In the genomic region with DNA sequence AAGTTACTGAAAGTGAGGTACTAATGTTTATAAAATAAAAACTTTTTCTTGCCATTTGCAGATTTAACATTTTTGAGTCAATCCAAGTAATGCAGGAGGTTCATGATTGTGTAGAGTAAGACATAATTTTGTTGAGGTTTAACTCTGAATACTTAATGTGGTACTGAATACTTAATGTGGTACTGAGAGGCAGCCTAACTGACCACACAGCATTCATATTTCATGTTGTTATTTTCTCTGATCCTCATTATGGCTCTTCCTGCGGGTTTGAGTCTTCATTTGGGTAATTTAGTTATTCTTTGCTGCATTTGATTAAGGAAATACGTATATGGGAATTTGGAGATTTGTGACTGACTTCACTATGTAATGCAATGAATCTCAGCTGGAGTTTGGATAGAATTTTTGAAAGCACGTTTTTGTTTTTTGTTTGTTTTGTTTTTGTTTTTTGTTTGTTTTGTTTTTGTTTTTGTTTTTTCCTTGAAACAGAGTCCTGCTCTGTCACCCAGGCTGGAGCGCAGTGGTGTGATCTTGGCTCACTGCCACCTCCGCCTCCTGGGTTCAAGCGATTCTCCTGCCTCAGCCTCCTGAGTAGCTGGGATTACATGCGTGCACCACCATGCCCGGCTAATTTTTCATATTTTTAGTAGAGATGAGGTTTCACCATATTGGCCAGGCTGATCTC, we compare ENCODE assay signal across 11 cellular contexts. TPM values are rescaled to one million over a fixed set of nuclear protein-coding genes. Genes with fewer than 3 reads are reported as not detected.
DNase-seq lines count a peak whose midpoint lies in the region; ATAC-seq and TF ChIP-seq lines count a peak whose summit lies in the region.
"Had no signal": no experiment of that assay in that cellular context is flagged by ENCODE, and none has a peak within 500 bp of the region (broad histone marks: within the 10 kb centered on the region; RNA-seq: fewer than 3 reads in every experiment).

No MANE protein-coding gene starts in this region.

- H2AK5ac ChIP-seq in trophoblast cell (ENCODE audit: low read length), result no peak overlapping the region

- peak overlapping the region; percentile 81 for H3K4me2 ChIP-seq in mammary epithelial cell (ENCODE audit: insufficient read depth, low read depth, low read length)
- H3K4me2 ChIP-seq in trophoblast cell (ENCODE audit: low read length), result no peak overlapping the region

- H2BK120ac ChIP-seq in trophoblast cell (ENCODE audit: insufficient read depth, low read length, poor library complexity), result no peak overlapping the region

- H3K14ac ChIP-seq in trophoblast cell (ENCODE audit: low read length), result no peak overlapping the region

- peak overlapping the region; percentile 81 for H3K4me3 ChIP-seq in NB4 (ENCODE audit: low read depth, low read length)
- peak overlapping the region in 2 of 3 experiments; percentile 10 to 18 for H3K4me3 ChIP-seq in mammary epithelial cell (replicated peaks in 1 of 3; ENCODE audit: insufficient read depth in 1 of 3, low read depth in 2 of 3, low read length in 3 of 3)
- no peak overlapping the region for H3K4me3 ChIP-seq in trophoblast cell (ENCODE audit: low read depth, low read length)
- no peak overlapping the region for H3K4me3 ChIP-seq in tibial artery

- H3K9ac ChIP-seq in mammary epithelial cell (ENCODE audit: insufficient read depth, low read length) (no peak overlapping the region), trophoblast cell (ENCODE audit: low read length) (no peak overlapping the region)

- CTCF ChIA-PET in mammary epithelial cell (lab: Charles Lee; ENCODE audit: low non-redundant PET), result no interaction called here

- no peak overlapping the region for H4K91ac ChIP-seq in trophoblast cell (ENCODE audit: low read depth, low read length)

- no peak overlapping the region for H4K12ac ChIP-seq in trophoblast cell (ENCODE audit: low read depth, low read length)

- no peak overlapping the region for H3K23ac ChIP-seq in trophoblast cell (ENCODE audit: low read length)

- H3K4me3 Mint-ChIP-seq in activated CD4-positive, alpha-beta T cell treated with anti-CD3 and anti-CD28 coated beads, Interleukin-2, amount 10 ng/mL, durations not matched to agents 24 days and 14 days, result peak overlapping the region; percentile 71

- dilution Hi-C loops in mammary epithelial cell (cut with HindIII; ENCODE audit: low sequenced_read_pairs), result loop anchor here (10.0 kb wide), 1 partner anchor 163 kb away; no protein-coding TSS in a partner anchor

- no peaks in the 10 kb centered on the region for H3K27me3 ChIP-seq in mammary epithelial cell (ENCODE audit: insufficient read depth, low read length)
- H3K27me3 ChIP-seq in trophoblast cell (ENCODE audit: insufficient read depth, low read length), result no peaks in the 10 kb centered on the region
- no peaks in the 10 kb centered on the region for H3K27me3 ChIP-seq in tibial artery

- no peaks in the 10 kb centered on the region for H3K9me3 Mint-ChIP-seq in activated CD4-positive, alpha-beta T cell treated with anti-CD3 and anti-CD28 coated beads, Interleukin-2, amount 10 ng/mL, durations not matched to agents 24 days and 14 days

- H3K18ac ChIP-seq in trophoblast cell (ENCODE audit: low read length), result no peak overlapping the region

- peaks cover 39% of the 10 kb centered on the region for H3K4me1 Mint-ChIP-seq in activated CD4-positive, alpha-beta T cell treated with anti-CD3 and anti-CD28 coated beads, Interleukin-2, amount 10 ng/mL, durations not matched to agents 24 days and 14 days

- H2AFZ ChIP-seq in mammary epithelial cell (ENCODE audit: low read depth, low read length), result no peak overlapping the region
- H2AFZ ChIP-seq in trophoblast cell (ENCODE audit: insufficient read depth, low read length, poor library complexity), result no peak overlapping the region

- H3K27me3 Mint-ChIP-seq in activated CD4-positive, alpha-beta T cell treated with anti-CD3 and anti-CD28 coated beads, Interleukin-2, amount 10 ng/mL, durations not matched to agents 24 days and 14 days, result no peaks in the 10 kb centered on the region

- no peak overlapping the region for H3K27ac ChIP-seq in mammary epithelial cell (ENCODE audit: insufficient read depth, low read depth, low read length)
- no peak overlapping the region for H3K27ac ChIP-seq in trophoblast cell (ENCODE audit: low read depth, low read length)
- no peak overlapping the region for H3K27ac ChIP-seq in tibial artery

- no peak for ATAC-seq in HG03196 (IDR thresholded peaks at IDR 0.05; ENCODE audit: unreplicated experiment)
- ATAC-seq in GM19023 (IDR thresholded peaks at IDR 0.05; ENCODE audit: unreplicated experiment), result no peak

- H3K4ac ChIP-seq in trophoblast cell (ENCODE audit: low read depth, low read length), result peak overlapping the region; percentile 91

- H2BK5ac ChIP-seq in trophoblast cell (ENCODE audit: low read depth, low read length, poor library complexity), result no peak overlapping the region

- peaks cover 34% of the 10 kb centered on the region for H3K4me1 ChIP-seq in mammary epithelial cell (ENCODE audit: insufficient read depth, low read length)
- peaks cover 3 to 5% of the 10 kb centered on the region in 2 experiments for H3K4me1 ChIP-seq in trophoblast cell (ENCODE audit: control insufficient read depth in 1 of 2, insufficient read depth in 2 of 2, low read length in 2 of 2)
- H3K4me1 ChIP-seq in tibial artery, result peaks cover 0 to 49% (median 32%) of the 10 kb centered on the region in 4 donors

- TF ChIP-seq CTCF in NB4 (IDR thresholded peaks at IDR 0.05; ENCODE audit: low read depth, low read length) (no peak), mammary epithelial cell (conservative IDR thresholded peaks at IDR 0.05 in 1 of 2, IDR thresholded peaks at IDR 0.05 in 1 of 2; ENCODE audit: extremely low read depth in 1 of 2, insufficient read depth in 1 of 2, low read depth in 1 of 2, low read length in 2 of 2) (no peak), tibial artery (IDR thresholded peaks at IDR 0.05) (no peak)

- in situ Hi-C loops in mammary epithelial cell (cut with MboI; ENCODE audit: low sequenced_read_pairs in 2 of 2), result loop anchor here in 1 of 2 donors (5.0 to 25.0 kb wide), 2 partner anchors 125 to 235 kb away; no protein-coding TSS in a partner anchor

- H3K36me3 ChIP-seq in mammary epithelial cell (ENCODE audit: insufficient read depth, low read length) (peaks cover 29% of the 10 kb centered on the region), trophoblast cell (ENCODE audit: control insufficient read depth in 1 of 2, insufficient read depth in 2 of 2, low read length in 2 of 2) (peaks cover 38 to 46% of the 10 kb centered on the region in 2 experiments), tibial artery (peaks cover 50 to 58% (median 52%) of the 10 kb centered on the region in 3 donors)

- no peaks in the 10 kb centered on the region for H4K20me1 ChIP-seq in mammary epithelial cell (ENCODE audit: insufficient read depth, low read length)

- DNase-seq in activated CD4-positive, alpha-beta T cell treated with anti-CD3 and anti-CD28 coated beads, Interleukin-2, amount 10 ng/mL, durations not matched to agents 24 days and 14 days, result no peak
- no peak for DNase-seq in activated CD4-positive, alpha-beta T cell treated with anti-CD3 and anti-CD28 coated beads for 48 hours
- no peak for DNase-seq in NB4 (ENCODE audit: low read depth)
- DNase-seq in mammary epithelial cell, result no peak
- no peak for DNase-seq in trophoblast cell
- no peak for DNase-seq in tibial artery
- DNase-seq: activated CD4-positive, CD25-positive, alpha-beta regulatory T cell; anterior cingulate cortex; NCI-H345 had no signal

- H3K79me2 ChIP-seq in mammary epithelial cell (ENCODE audit: insufficient read depth, low read length), result peaks cover 96% of the 10 kb centered on the region
- H3K79me2 ChIP-seq in trophoblast cell (ENCODE audit: control insufficient read depth, insufficient read depth, low read length, poor library complexity), result peaks cover 29% of the 10 kb centered on the region

- peaks cover 69% of the 10 kb centered on the region for H3K36me3 Mint-ChIP-seq in activated CD4-positive, alpha-beta T cell treated with anti-CD3 and anti-CD28 coated beads, Interleukin-2, amount 10 ng/mL, durations not matched to agents 24 days and 14 days (ENCODE audit: low read depth)

- H3K79me1 ChIP-seq in trophoblast cell (ENCODE audit: low read length), result peaks cover 8% of the 10 kb centered on the region

- no peak overlapping the region for H4K8ac ChIP-seq in trophoblast cell (ENCODE audit: low read depth, low read length)

- BruUV-seq in mammary epithelial cell (replicated peaks; lab: Mats Ljungman, UMichigan), result no TSS peak

- H3K9me3 ChIP-seq in mammary epithelial cell (replicated peaks; ENCODE audit: insufficient read depth, low read length) (no peaks in the 10 kb centered on the region), trophoblast cell (ENCODE audit: insufficient read depth, low read depth, low read length) (no peaks in the 10 kb centered on the region), tibial artery (no peaks in the 10 kb centered on the region)

- TF ChIP-seq POLR2A in NB4 (IDR thresholded peaks at IDR 0.05; ENCODE audit: extremely low read depth, insufficient read length), result no peak

- no peak overlapping the region for H2BK12ac ChIP-seq in trophoblast cell (ENCODE audit: low read length)

- intact Hi-C loops in activated CD4-positive, alpha-beta T cell treated with anti-CD3 and anti-CD28 coated beads, Interleukin-2, amount 10 ng/mL, durations not matched to agents 24 days and 14 days (cut with micrococcal nuclease), result loop anchor here (5.0 to 10.0 kb wide), 2 partner anchors 45 to 273 kb away; a partner anchor contains a TSS
- intact Hi-C loops in mammary epithelial cell (cut with micrococcal nuclease) (loop anchor here (10.0 kb wide), 2 partner anchors 243 to 247 kb away; a partner anchor contains a TSS), tibial artery (cut with DNase I; ENCODE audit: low total_unique reads) (no loop called here)

- 87% methylated on average over 8 of the region's 8 CpGs for WGBS in mammary epithelial cell (ENCODE audit: low coverage, missing lambda C conversion rate)
- WGBS in trophoblast cell (ENCODE audit: extremely low coverage, insufficient coverage, insufficient read length), result 100% methylated on average over 1 of the region's 8 CpGs

- peak overlapping the region; percentile 83 for H3K27ac Mint-ChIP-seq in activated CD4-positive, alpha-beta T cell treated with anti-CD3 and anti-CD28 coated beads, Interleukin-2, amount 10 ng/mL, durations not matched to agents 24 days and 14 days

RNA-seq across cellular contexts. Expression of a gene that starts 3.8 kb away (rescaled TPM):
- 621 and 622 TPM in 2 replicates for total RNA-seq in activated CD4-positive, alpha-beta T cell treated with anti-CD3 and anti-CD28 coated beads, Interleukin-2, amount 10 ng/mL, durations not matched to agents 24 days and 14 days
- total RNA-seq in mammary epithelial cell, result 100 to 1,000 TPM; 147 to 305 TPM
- polyA plus RNA-seq in mammary epithelial cell, result 107 TPM
- 517 TPM for polyA minus RNA-seq in mammary epithelial cell
- polyA plus RNA-seq in trophoblast cell (2013), result 99.0 and 104 TPM in 2 replicates

RNA-seq across cellular contexts. Expression of a gene that starts 4.1 kb away (rescaled TPM):
- 38.3 and 42.1 TPM in 2 replicates for total RNA-seq in activated CD4-positive, alpha-beta T cell treated with anti-CD3 and anti-CD28 coated beads, Interleukin-2, amount 10 ng/mL, durations not matched to agents 24 days and 14 days
- 10 to 100 TPM; 42.7 to 52.0 TPM for total RNA-seq in mammary epithelial cell
- polyA plus RNA-seq in mammary epithelial cell, result 35.7 TPM
- polyA minus RNA-seq in mammary epithelial cell, result 39.0 TPM
- polyA plus RNA-seq in trophoblast cell (2013), result 29.4 and 29.5 TPM in 2 replicates

Comparison
In these comparisons a context has a peak if more than half of its experiments do, and no peak if none do; other contexts are left out.
1. H3K4me3 ChIP-seq: peak in NB4 (single experiment) and mammary epithelial cell (2 of 3); none in trophoblast cell (single experiment) and tibial artery (0 of 2).